ENCODE assay signal across 1 cellular context in the genomic region with DNA sequence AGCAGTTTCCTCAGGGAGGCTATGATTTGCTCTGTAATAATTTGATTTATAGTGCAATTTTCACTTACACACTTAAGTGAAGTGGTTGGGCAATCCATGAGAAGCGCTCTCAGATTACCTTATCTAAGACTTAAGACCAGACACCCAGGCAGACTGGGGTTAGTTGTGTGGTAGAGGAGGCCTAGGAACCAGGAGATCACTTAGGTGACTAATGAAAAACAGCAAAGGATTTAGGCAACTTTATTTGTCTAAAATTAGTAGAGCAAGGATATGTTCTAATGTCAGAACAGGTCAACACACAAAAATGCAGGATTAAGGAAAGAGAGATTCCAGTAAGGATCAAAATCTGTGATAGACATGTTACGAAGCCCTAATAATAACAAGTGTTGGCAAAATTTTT.
TF ChIP-seq lines count a peak whose summit lies in the region.

No MANE protein-coding gene starts in this region.

TF ChIP-seq in H1, 55 proteins besides CTCF, POLR2A, EP300 and RAD21:
- TF ChIP-seq HDAC6 (IDR thresholded peaks at IDR 0.05; ENCODE audit: low read depth, low read length) (no peak), SP4 (IDR thresholded peaks at IDR 0.05; ENCODE audit: low read length) (no peak), CHD1 (IDR thresholded peaks at IDR 0.05; ENCODE audit: low read depth, low read length) (no peak), FOSL1 (IDR thresholded peaks at IDR 0.05; ENCODE audit: insufficient read depth, low read depth, low read length) (no peak)
TF ChIP-seq in H1: peak in this region for 0.
